Comparison of ENCODE assay signal across 8 cellular contexts in the genomic region with DNA sequence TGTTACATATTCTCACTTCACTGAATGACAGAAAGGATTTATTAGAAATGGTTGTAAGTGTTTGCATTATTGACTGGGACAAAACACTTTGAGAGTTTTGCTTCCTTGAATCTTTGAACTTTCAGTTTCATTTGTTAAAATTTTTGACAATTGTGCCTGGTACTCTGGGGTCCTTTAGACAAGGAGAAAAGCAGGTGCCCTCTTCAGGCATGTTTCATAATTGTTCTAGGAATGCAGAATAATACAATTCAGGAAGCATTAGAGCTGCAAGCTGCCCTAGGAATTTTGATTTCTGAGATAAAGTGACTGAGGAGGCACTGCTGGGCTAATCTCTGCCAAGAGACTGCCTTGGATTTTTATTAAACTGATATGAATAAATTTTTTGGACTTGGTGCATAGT. TPM values are rescaled to one million over a fixed set of nuclear protein-coding genes. Genes with fewer than 3 reads are reported as not detected.
DNase-seq lines count a peak whose midpoint lies in the region; ATAC-seq and TF ChIP-seq lines count a peak whose summit lies in the region.

No MANE protein-coding gene starts in this region.

- TF ChIP-seq CTCF in BE2C (IDR thresholded peaks at IDR 0.05; ENCODE audit: low read depth, low read length) (peak; percentile 68), HEK293 (tag by site-specific recombination; IDR thresholded peaks at IDR 0.05) (0 out of 2 replicates have a peak, but pooled peaks have one; percentile 20), activated B cell treated with CpG ODN at 0.5 μM for 24 hours (IDR thresholded peaks at IDR 0.05) (no peak)

- H3K27ac ChIP-seq in HEK293 (ENCODE audit: extremely low read depth, low read depth, low read length) (no peak overlapping the region), right cardiac atrium (ENCODE audit: low read length) (no peak overlapping the region), subcutaneous abdominal adipose tissue (ENCODE audit: low read depth, low read length) (peak overlapping the region; percentile 50)

- intact Hi-C loops in activated B cell treated with CpG ODN at 0.5 μM for 24 hours (cut with micrococcal nuclease), result loop anchor here (1.0 kb wide), 2 partner anchors 87 to 110 kb away; no protein-coding TSS in a partner anchor
- intact Hi-C loops in right cardiac atrium (cut with DNase I), result loop anchor here in 1 of 4 donors (5.0 kb wide), 1 partner anchor 86 kb away; no protein-coding TSS in a partner anchor

- CTCF ChIA-PET in HEK293 (lab: Yijun Ruan, JAX) (interaction anchor here (0.6 to 9.2 kb wide), 6 partner anchors 9 to 701 kb away, joined by 3 to 79 read pairs (median 4); no protein-coding TSS in a partner anchor), activated B cell treated with CpG ODN at 0.5 μM for 24 hours (lab: Charles Lee) (interaction anchor here (3.0 to 3.4 kb wide), 2 partner anchors 88 to 110 kb away, joined by 20 to 26 read pairs; no protein-coding TSS in a partner anchor)

- peaks cover 67% of the 10 kb centered on the region for H3K36me3 Mint-ChIP-seq in activated B cell treated with CpG ODN at 0.5 μM for 24 hours (ENCODE audit: low read depth)
- peaks cover 49% of the 10 kb centered on the region for H3K36me3 Mint-ChIP-seq in activated T-cell treated with anti-CD3 and anti-CD28 coated beads, Interleukin-2, amount 50 U/mL, for 4 hours (ENCODE audit: insufficient read depth)

- H3K9me3 ChIP-seq in BE2C (no peaks in the 10 kb centered on the region), HEK293 (ENCODE audit: control insufficient read depth, insufficient read depth, low read depth, low read length) (no peaks in the 10 kb centered on the region), right cardiac atrium (ENCODE audit: control insufficient read depth, low read length) (no peaks in the 10 kb centered on the region), subcutaneous abdominal adipose tissue (ENCODE audit: control insufficient read depth in 5 of 5, low read length in 5 of 5) (no peaks in the 10 kb centered on the region)

- H3K36me3 ChIP-seq in BE2C, result peaks cover 78% of the 10 kb centered on the region
- peaks cover 3 to 56% of the 10 kb centered on the region in 2 experiments; a peak in 2 of 3 replicates for H3K36me3 ChIP-seq in HEK293 (ENCODE audit: control insufficient read depth in 2 of 2, insufficient read depth in 1 of 2, low read length in 2 of 2)
- H3K36me3 ChIP-seq in subcutaneous abdominal adipose tissue (ENCODE audit: control insufficient read depth in 5 of 5, insufficient read depth in 5 of 5, low read length in 5 of 5), result peaks cover 28 to 43% (median 34%) of the 10 kb centered on the region in 5 donors

- DNase-seq in BE2C (no peak), activated B cell treated with CpG ODN at 0.5 μM for 24 hours (no peak), right cardiac atrium (no peak)
- DNase-seq in activated T-cell treated with anti-CD3 and anti-CD28 coated beads, Interleukin-2, amount 50 U/mL, for 4 hours, result no peak

- no peaks in the 10 kb centered on the region for H3K27me3 ChIP-seq in BE2C
- no peaks in the 10 kb centered on the region for H3K27me3 ChIP-seq in right cardiac atrium (ENCODE audit: control insufficient read depth, insufficient read depth)
- no peaks in the 10 kb centered on the region for H3K27me3 ChIP-seq in subcutaneous abdominal adipose tissue (ENCODE audit: control insufficient read depth in 5 of 5, insufficient read depth in 4 of 5, low read length in 5 of 5)

- H3K4me3 Mint-ChIP-seq in activated B cell treated with CpG ODN at 0.5 μM for 24 hours, result no peak overlapping the region
- H3K4me3 Mint-ChIP-seq in activated T-cell treated with anti-CD3 and anti-CD28 coated beads, Interleukin-2, amount 50 U/mL, for 4 hours, result no peak overlapping the region

- no peak overlapping the region for H3K27ac Mint-ChIP-seq in activated B cell treated with CpG ODN at 0.5 μM for 24 hours

- no peaks in the 10 kb centered on the region for H3K9me3 Mint-ChIP-seq in activated B cell treated with CpG ODN at 0.5 μM for 24 hours
- no peaks in the 10 kb centered on the region for H3K9me3 Mint-ChIP-seq in activated T-cell treated with anti-CD3 and anti-CD28 coated beads, Interleukin-2, amount 50 U/mL, for 4 hours

- H3K27me3 Mint-ChIP-seq in activated B cell treated with CpG ODN at 0.5 μM for 24 hours, result no peaks in the 10 kb centered on the region
- no peaks in the 10 kb centered on the region for H3K27me3 Mint-ChIP-seq in activated T-cell treated with anti-CD3 and anti-CD28 coated beads, Interleukin-2, amount 50 U/mL, for 4 hours (ENCODE audit: low read depth)

- H3K9ac ChIP-seq in subcutaneous abdominal adipose tissue (ENCODE audit: low read length in 5 of 5), result peak overlapping the region in 1 of 5 donors; percentile 30

- peaks cover 33% of the 10 kb centered on the region for H3K4me1 ChIP-seq in BE2C
- H3K4me1 ChIP-seq in HEK293 (ENCODE audit: control insufficient read depth, insufficient read depth, low read length), result peaks cover 14% of the 10 kb centered on the region
- peaks cover 2% of the 10 kb centered on the region for H3K4me1 ChIP-seq in right cardiac atrium (ENCODE audit: control insufficient read depth, insufficient read depth, low read length)
- H3K4me1 ChIP-seq in subcutaneous abdominal adipose tissue (ENCODE audit: control insufficient read depth in 5 of 5, insufficient read depth in 5 of 5, low read length in 5 of 5), result peaks cover 0 to 28% (median 23%) of the 10 kb centered on the region in 5 donors

- ATAC-seq in activated B cell treated with CpG ODN at 0.5 μM for 24 hours (ENCODE audit: low read depth), result peak; percentile 68
- ATAC-seq in right cardiac atrium, result peak; percentile 77 to 79
- no peak for ATAC-seq in HG03095 (IDR thresholded peaks at IDR 0.05; ENCODE audit: unreplicated experiment)
- no peak for ATAC-seq in activated T-cell treated with anti-CD3 and anti-CD28 coated beads, Interleukin-2, amount 50 U/mL, for 4 hours
- no peak for ATAC-seq in HG02938 (IDR thresholded peaks at IDR 0.05; ENCODE audit: unreplicated experiment)

- no peak overlapping the region for H3K4me3 ChIP-seq in BE2C (ENCODE audit: low read depth, low read length)
- no peak overlapping the region for H3K4me3 ChIP-seq in HEK293 (ENCODE audit: low read depth, low read length)
- peak overlapping the region; percentile 25 for H3K4me3 ChIP-seq in right cardiac atrium (ENCODE audit: low read length)
- no peak overlapping the region for H3K4me3 ChIP-seq in subcutaneous abdominal adipose tissue (ENCODE audit: low read depth in 1 of 5, low read length in 5 of 5)

- POLR2A ChIA-PET in HEK293 (lab: Yijun Ruan, JAX), result no interaction called here
- POLR2A ChIA-PET in activated B cell treated with CpG ODN at 0.5 μM for 24 hours (lab: Charles Lee), result interaction anchor here (1.2 kb wide), 1 partner anchor 88 kb away, joined by 6 read pairs; no protein-coding TSS in a partner anchor

- peaks cover 34% of the 10 kb centered on the region for H3K4me1 Mint-ChIP-seq in activated B cell treated with CpG ODN at 0.5 μM for 24 hours
- peaks cover 58% of the 10 kb centered on the region for H3K4me1 Mint-ChIP-seq in activated T-cell treated with anti-CD3 and anti-CD28 coated beads, Interleukin-2, amount 50 U/mL, for 4 hours (ENCODE audit: low read depth)

TF ChIP-seq in HEK293, 187 proteins besides CTCF, POLR2A, EP300 and RAD21:
- TF ChIP-seq SP2 (tag by site-specific recombination; IDR thresholded peaks at IDR 0.05) (no peak), ZNF654 (tag by site-specific recombination; IDR thresholded peaks at IDR 0.05; ENCODE audit: low read depth) (peak; percentile 33; the same call in 1 of the 2 replicates)

RNA-seq across cellular contexts. Expression of a gene that starts 49.7 kb away (rescaled TPM):
- polyA plus RNA-seq in BE2C (2012; ENCODE audit: insufficient read depth, insufficient read length, low read depth), result 60.2 TPM
- total RNA-seq in activated B cell treated with CpG ODN at 0.5 μM for 24 hours (62.7 and 63.3 TPM in 2 replicates), right cardiac atrium (10 to 100 TPM; 24.6 to 30.7 (median 28.8) TPM)
- polyA plus RNA-seq in right cardiac atrium, result 16.7 TPM
- total RNA-seq in activated T-cell treated with anti-CD3 and anti-CD28 coated beads, Interleukin-2, amount 50 U/mL, for 4 hours, result 100 to 1,000 TPM; 117 to 131 (median 121) TPM

RNA-seq across cellular contexts. Expression of a gene that starts 59.0 kb away (rescaled TPM):
- polyA plus RNA-seq in BE2C (2012; ENCODE audit: insufficient read depth, insufficient read length, low read depth), result 123 TPM
- total RNA-seq in activated B cell treated with CpG ODN at 0.5 μM for 24 hours, result 61.1 and 61.8 TPM in 2 replicates
- total RNA-seq in right cardiac atrium, result 10 to 100 TPM; 50.1 to 62.2 (median 58.3) TPM
- polyA plus RNA-seq in right cardiac atrium, result 45.6 TPM
- 100 to 1,000 TPM in 1 of 3 donors, 10 to 100 TPM in 2; 89.1 to 104 (median 91.3) TPM for total RNA-seq in activated T-cell treated with anti-CD3 and anti-CD28 coated beads, Interleukin-2, amount 50 U/mL, for 4 hours

Comparison
In these comparisons a context has a peak if more than half of its experiments do, and no peak if none do; other contexts are left out.
1. ATAC-seq: peak in activated B cell treated with CpG ODN at 0.5 μM for 24 hours (single experiment) and right cardiac atrium (2 of 2); none in HG03095 (single experiment), activated T-cell treated with anti-CD3 and anti-CD28 coated beads, Interleukin-2, amount 50 U/mL, for 4 hours (0 of 2) and HG02938 (single experiment).